Comparison of ENCODE assay signal across 21 cellular contexts in genomic region chr16:81732699-81733098, GRCh38. TPM values are rescaled to one million over a fixed set of nuclear protein-coding genes. Genes with fewer than 3 reads are reported as not detected.
DNase-seq lines count a peak whose midpoint lies in the region; FAIRE-seq and TF ChIP-seq lines count a peak whose summit lies in the region.
"Had no signal": no experiment of that assay in that cellular context is flagged by ENCODE, and none has a peak within 500 bp of the region (broad histone marks: within the 10 kb centered on the region; RNA-seq: fewer than 3 reads in every experiment).

No MANE protein-coding gene starts in this region.

- H3K27ac ChIP-seq in OCI-LY3 (ENCODE audit: low read length) (no peak overlapping the region), H1 (ENCODE audit: low read depth, low read length) (no peak overlapping the region)
- H3K27ac ChIP-seq: BLaER1 treated with 17β-estradiol and CSF1 and Interleukin-3, amounts not matched to agents 10 nM and 100 nM had no signal

- H4K91ac ChIP-seq in H1 (replicated peaks; ENCODE audit: insufficient read length, low read length) = peak overlapping the region; percentile 66

- no peak for TF ChIP-seq EP300 in H1 (IDR thresholded peaks at IDR 0.05; ENCODE audit: borderline replicate concordance in 1 of 2, low read depth in 2 of 2, low read length in 2 of 2)

- H2BK15ac ChIP-seq in H1 (ENCODE audit: low read length) = peak overlapping the region; percentile 88

- no peak overlapping the region for H3K27ac Mint-ChIP-seq in Calu3 (ENCODE audit: unreplicated experiment)
- H3K27ac Mint-ChIP-seq: CD8-positive, alpha-beta T cell; IgD-negative memory B cell had no signal

- POLR2A ChIA-PET in H1 (lab: Charles Lee; ENCODE audit: partially characterized antibody) = no interaction called here

- TF ChIP-seq RAD21 in H1 (IDR thresholded peaks at IDR 0.05 in 1 of 2, conservative IDR thresholded peaks at IDR 0.05 in 1 of 2; ENCODE audit: low read depth in 2 of 2, low read length in 2 of 2) = no peak

- H2AFZ ChIP-seq in OCI-LY3 (ENCODE audit: low read depth, low read length) (no peak overlapping the region), H1 (ENCODE audit: low read length) (no peak overlapping the region)

- H3K79me2 ChIP-seq in OCI-LY3 (ENCODE audit: low read length) (no peaks in the 10 kb centered on the region), H1 (ENCODE audit: control insufficient read depth in 1 of 2, insufficient read depth in 2 of 2, low read length in 2 of 2) (no peaks in the 10 kb centered on the region)

- H3K18ac ChIP-seq in H1 (ENCODE audit: extremely low read depth, low read length) = no peak overlapping the region; the same call in 1 of the 2 replicates

- no peak overlapping the region for H3K4ac ChIP-seq in H1 (replicated peaks; ENCODE audit: insufficient read length, low read depth, low read length)

- intact Hi-C loops in Calu3 (cut with micrococcal nuclease; ENCODE audit: unreplicated experiment) = loop anchor here (10.0 kb wide), 1 partner anchor 698 kb away; the partner anchor contains the start of gene ATMIN

- H3K4me3 Mint-ChIP-seq in Calu3 (ENCODE audit: low read depth, unreplicated experiment) = no peak overlapping the region
- H3K4me3 Mint-ChIP-seq: CD8-positive, alpha-beta T cell had no signal

- no peak overlapping the region for H2AK5ac ChIP-seq in H1 (ENCODE audit: low read depth, low read length)

- no peak overlapping the region for H4K8ac ChIP-seq in H1 (ENCODE audit: extremely low read depth, insufficient read depth, low read length)

- H3K9me3 ChIP-seq in OCI-LY3 (ENCODE audit: insufficient read depth, low read length) = no peaks in the 10 kb centered on the region
- H3K9me3 ChIP-seq in H1 (ENCODE audit: insufficient read depth in 2 of 2, low read depth in 1 of 2, low read length in 1 of 2) = no peaks in the 10 kb centered on the region
- H3K9me3 ChIP-seq: BLaER1 treated with 17β-estradiol and CSF1 and Interleukin-3, amounts not matched to agents 10 nM and 100 nM had no signal

- H2BK5ac ChIP-seq in H1 (ENCODE audit: low read depth, low read length) = no peak overlapping the region

- peaks cover 14% of the 10 kb centered on the region for H3K4me1 Mint-ChIP-seq in Calu3 (ENCODE audit: low read depth, unreplicated experiment)

- H2BK12ac ChIP-seq in H1 (ENCODE audit: low read depth, low read length) = 0 out of 2 replicates have a peak overlapping the region, but pooled peaks have one; percentile 14

- H3K4me1 ChIP-seq in OCI-LY3 (ENCODE audit: low read length) (peaks cover 45% of the 10 kb centered on the region), H1 (replicated peaks in 1 of 4; ENCODE audit: control insufficient read depth in 3 of 4, insufficient read depth in 4 of 4, low read length in 3 of 4) (peaks cover 0 to 7% (median 4%) of the 10 kb centered on the region in 4 experiments; a peak in 5 of 7 replicates)

- peak; percentile 23 for TF ChIP-seq CTCF in Calu3 (IDR thresholded peaks at IDR 0.05; ENCODE audit: unreplicated experiment)
- 0 out of 2 replicates have a peak, but pooled peaks have one; percentile 3 for TF ChIP-seq CTCF in GM12874 (IDR thresholded peaks at IDR 0.05; ENCODE audit: insufficient read depth, low read depth, low read length)
- peak; percentile 25; the same call in 1 of the 2 replicates for TF ChIP-seq CTCF in OCI-LY3 (IDR thresholded peaks at IDR 0.05; ENCODE audit: low read depth, low read length)
- no peak for TF ChIP-seq CTCF in H1 (IDR thresholded peaks at IDR 0.05; ENCODE audit: control extremely low read depth in 1 of 3, insufficient read depth in 1 of 3, low read depth in 1 of 3, low read length in 3 of 3)
- TF ChIP-seq CTCF in D721Med (IDR thresholded peaks at IDR 0.05; ENCODE audit: insufficient read depth, missing control alignments) = no peak
- no peak for TF ChIP-seq CTCF in GM13977 (IDR thresholded peaks at IDR 0.05; ENCODE audit: extremely low read depth, insufficient read depth, missing control alignments)

- CTCF ChIA-PET in Calu3 (lab: Charles Lee) (interaction anchor here (0.8 kb wide), 1 partner anchor 20 kb away, joined by 6 read pairs; no protein-coding TSS in a partner anchor), H1 (lab: Charles Lee; ENCODE audit: partially characterized antibody) (interaction anchor here (1.6 kb wide), 1 partner anchor 101 kb away, joined by 5 read pairs; no protein-coding TSS in a partner anchor)

- no peak overlapping the region for H2BK20ac ChIP-seq in H1 (ENCODE audit: low read length)

- H3K23ac ChIP-seq in H1 (ENCODE audit: insufficient read length) = no peak overlapping the region

- no peak overlapping the region for H4K5ac ChIP-seq in H1 (ENCODE audit: insufficient read length, low read depth, low read length)

- no peaks in the 10 kb centered on the region for H3K79me1 ChIP-seq in H1 (ENCODE audit: low read depth, low read length)

- no peak overlapping the region for H3K4me3 ChIP-seq in OCI-LY3 (ENCODE audit: low read length)
- no peak overlapping the region for H3K4me3 ChIP-seq in H1 (ENCODE audit: extremely low read depth in 1 of 4, insufficient read depth in 2 of 4, low read depth in 3 of 4, low read length in 4 of 4)
- H3K4me3 ChIP-seq: BLaER1 treated with 17β-estradiol and CSF1 and Interleukin-3, amounts not matched to agents 10 nM and 100 nM had no signal

- no peak overlapping the region for H2BK120ac ChIP-seq in H1 (replicated peaks; ENCODE audit: low read depth, low read length)

- H4K20me1 ChIP-seq in OCI-LY3 (ENCODE audit: insufficient read depth, low read length) (no peaks in the 10 kb centered on the region), H1 (replicated peaks in 1 of 2; ENCODE audit: control insufficient read depth in 1 of 2, insufficient read depth in 2 of 2, low read length in 2 of 2) (peaks cover 0 to 3% of the 10 kb centered on the region in 2 experiments)
- H4K20me1 ChIP-seq: BLaER1 treated with 17β-estradiol and CSF1 and Interleukin-3, amounts not matched to agents 10 nM and 100 nM had no signal

- H3K36me3 Mint-ChIP-seq in Calu3 (ENCODE audit: insufficient read depth, unreplicated experiment) = peaks cover 16% of the 10 kb centered on the region
- H3K36me3 Mint-ChIP-seq: CD8-positive, alpha-beta T cell; IgD-negative memory B cell had no signal

- H3K56ac ChIP-seq in H1 (replicated peaks; ENCODE audit: insufficient read length, low read depth, low read length) = no peak overlapping the region

- no peak for TF ChIP-seq POLR2A in H1 (IDR thresholded peaks at IDR 0.05; ENCODE audit: control extremely low read depth in 1 of 2, low read depth in 2 of 2, low read length in 2 of 2)

- H3K36me3 ChIP-seq in OCI-LY3 (replicated peaks; ENCODE audit: low read depth, low read length) (no peaks in the 10 kb centered on the region), H1 (ENCODE audit: control insufficient read depth in 2 of 4, insufficient read depth in 4 of 4, low read length in 3 of 4) (no peaks in the 10 kb centered on the region)
- H3K36me3 ChIP-seq: BLaER1 treated with 17β-estradiol and CSF1 and Interleukin-3, amounts not matched to agents 10 nM and 100 nM had no signal

- WGBS in H1 (ENCODE audit: extremely low coverage in 1 of 2, insufficient coverage in 1 of 2, insufficient read length in 1 of 2, insufficient replicate concordance in 2 of 2, low coverage in 1 of 2, low lambda C conversion rate in 2 of 2, missing lambda C conversion rate in 1 of 2), 2 experiments = 57% methylated on average over 1 of the region's 1 CpG; no CpG with 5 or more reads in 1 of the 2 experiments

- H3K9me3 Mint-ChIP-seq in Calu3 (ENCODE audit: low read depth, unreplicated experiment) = peaks cover 4% of the 10 kb centered on the region
- H3K9me3 Mint-ChIP-seq: CD8-positive, alpha-beta T cell; IgD-negative memory B cell had no signal

- DNase-seq in Calu3 (no peak), H1 (ENCODE audit: low read depth in 1 of 2, low spot score in 2 of 2) (no peak), D721Med (ENCODE audit: insufficient read length, low spot score) (no peak), GM13977 (ENCODE audit: low spot score) (no peak), NCI-H2081 (lab: John Stamatoyannopoulos, UW) (no peak), A172 (ENCODE audit: low spot score) (no peak)
- DNase-seq: CD8-positive, alpha-beta T cell; DMS79; Kasumi-1; NCI-H1105 treated with DMSO at 0.1 percent for 48 hours; NCI-H1694; NCI-H510A; NCI-H748 treated with DMSO at 0.1 percent for 48 hours; NK-92 treated with Interleukin-12 subunit alpha and Interleukin-12 subunit beta, amount 100 ng/mL, for 24 hours; PC-3; RPMI8226 had no signal

- no TSS peak for BruUV-seq in Calu3 (replicated peaks; lab: Mats Ljungman, UMichigan)

- no peak overlapping the region for H3K14ac ChIP-seq in H1 (ENCODE audit: insufficient read length)

- no peaks in the 10 kb centered on the region for H3K27me3 ChIP-seq in OCI-LY3 (ENCODE audit: low read depth, low read length)
- H3K27me3 ChIP-seq in H1 (replicated peaks in 1 of 4; ENCODE audit: control insufficient read depth in 3 of 4, extremely low read depth in 1 of 4, insufficient read depth in 3 of 4, low read length in 3 of 4) = no peaks in the 10 kb centered on the region
- H3K27me3 ChIP-seq: BLaER1 treated with 17β-estradiol and CSF1 and Interleukin-3, amounts not matched to agents 10 nM and 100 nM had no signal

- H3K9ac ChIP-seq in OCI-LY3 (ENCODE audit: low read length) (no peak overlapping the region), H1 (replicated peaks in 1 of 4; ENCODE audit: extremely low read depth in 1 of 4, low read depth in 3 of 4, low read length in 3 of 4) (no peak overlapping the region)
- H3K9ac ChIP-seq: BLaER1 treated with 17β-estradiol and CSF1 and Interleukin-3, amounts not matched to agents 10 nM and 100 nM had no signal

- peaks cover 5% of the 10 kb centered on the region; the same call in 1 of the 2 replicates for H3K23me2 ChIP-seq in H1 (ENCODE audit: low read depth, low read length)

- FAIRE-seq in H1 (lab: Jason Lieb, UNC) (no peak), D721Med (lab: Jason Lieb, UNC) (no peak)
- FAIRE-seq: HTR-8/SVneo had no signal

- H3K27me3 Mint-ChIP-seq in Calu3 (ENCODE audit: unreplicated experiment) = peaks cover 13% of the 10 kb centered on the region
- H3K27me3 Mint-ChIP-seq: IgD-negative memory B cell had no signal

- in situ Hi-C loops in GM13977 (cut with MboI; ENCODE audit: low pct_unique_long_range_greater_than_20kb, low sequenced_read_pairs, unreplicated experiment) = no loop called here

- H3K4me2 ChIP-seq in OCI-LY3 (ENCODE audit: low read length) = no peak overlapping the region
- no peak overlapping the region for H3K4me2 ChIP-seq in H1 (ENCODE audit: insufficient read depth in 1 of 2, low read depth in 2 of 2, low read length in 2 of 2)

RNA-seq across cellular contexts. Expression of gene PLCG2, which starts 46.4 kb away (rescaled TPM):
- total RNA-seq in Calu3 (2022) = 3.4 and 13.7 TPM in 2 replicates
- total RNA-seq in H1 (2021; fragmentation: NEBNext Ultra II Directional; extraction: Animal tissue kit (Norgen Biotek cat#: 25700)) = 5.6 and 6.9 TPM in 2 replicates
- polyA plus RNA-seq in H1 (2011; rRNA removed) = 6.1 and 7.5 TPM in 2 replicates
- 8.9 TPM for polyA plus RNA-seq in H1 (2011; cell fraction: cytosol; rRNA removed)
- 20.7 TPM for polyA plus RNA-seq in H1 (2011; cell fraction: nucleus; rRNA removed)
- 4.6 to 7.2 TPM (median 5.9 TPM) in 4 replicates for polyA plus RNA-seq in H1 (2012, experiment 1 of 2)
- 0.89 TPM for polyA plus RNA-seq in H1 (2012, experiment 2 of 2)
- polyA plus RNA-seq in H1 (2013, experiment 1 of 2) = 2.1 TPM
- 1.8 TPM for polyA plus RNA-seq in H1 (2013, experiment 2 of 2)
- polyA minus RNA-seq in H1 (2011; rRNA and poly(A)+ RNA removed) = 19.9 and 20.7 TPM in 2 replicates
- polyA minus RNA-seq in H1 (2011; cell fraction: cytosol; rRNA and poly(A)+ RNA removed) = 9.5 TPM
- polyA minus RNA-seq in H1 (2011; cell fraction: nucleus; rRNA and poly(A)+ RNA removed) = 28.3 TPM
- 3.8 and 3.9 TPM in 2 replicates for total RNA-seq in A172 (2014; rRNA removed; shearing (Covaris generic))

Comparison
In these comparisons a context has a peak if more than half of its experiments do, and no peak if none do; other contexts are left out.
1. CTCF ChIP-seq: peak in Calu3 (single experiment), GM12874 (single experiment) and OCI-LY3 (single experiment); none in H1 (0 of 3), D721Med (single experiment) and GM13977 (single experiment).